Comparison of ENCODE assay signal across 18 cellular contexts in the genomic region with DNA sequence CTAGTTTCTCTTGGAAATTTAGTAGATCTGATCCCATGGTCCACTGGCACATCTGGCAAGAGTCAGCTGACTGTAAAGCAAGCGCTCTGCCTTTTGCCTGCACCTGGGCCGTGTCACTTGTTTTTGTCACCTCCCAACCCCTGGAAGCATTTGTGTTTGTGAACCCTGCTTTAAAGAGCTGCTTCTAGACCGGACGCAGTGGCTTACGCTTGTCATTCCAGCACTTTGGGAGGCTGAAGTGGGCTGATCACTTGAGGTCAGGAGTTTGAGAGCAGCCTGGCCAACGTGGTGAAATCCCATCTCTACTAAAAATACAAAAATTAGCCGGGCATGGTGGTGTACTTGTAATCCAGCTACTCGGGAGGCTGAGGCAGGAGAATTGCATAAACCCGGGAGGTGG. TPM values are rescaled to one million over a fixed set of nuclear protein-coding genes. Genes with fewer than 3 reads are reported as not detected.
DNase-seq lines count a peak whose midpoint lies in the region; ATAC-seq and TF ChIP-seq lines count a peak whose summit lies in the region.
"Had no signal": no experiment of that assay in that cellular context is flagged by ENCODE, and none has a peak within 500 bp of the region (broad histone marks: within the 10 kb centered on the region; RNA-seq: fewer than 3 reads in every experiment).

No MANE protein-coding gene starts in this region.

- peak overlapping the region; percentile 42 for H3K27ac Mint-ChIP-seq in activated T-helper 2 cell treated with anti-CD3 and anti-CD28 coated beads, Interferon-gamma antibody, Interleukin-2, Interleukin-4, amounts not matched to agents 10 μg/mL and 5 μg/mL and 100 μg/mL, durations not matched to agents 14 hours and 24 hours and 36 hours

- peak overlapping the region; percentile 15 for H3K56ac ChIP-seq in mesendoderm (ENCODE audit: low read length)

- H3K27me3 ChIP-seq in BLaER1, result no peaks in the 10 kb centered on the region
- no peaks in the 10 kb centered on the region for H3K27me3 ChIP-seq in DND-41 (ENCODE audit: insufficient read depth, low read length, poor library complexity)
- H3K27me3 ChIP-seq in mesendoderm (ENCODE audit: insufficient read depth, low read length, poor library complexity), result no peaks in the 10 kb centered on the region
- H3K27me3 ChIP-seq: BE2C, suprapubic skin had no signal

- no peaks in the 10 kb centered on the region for H3K27me3 Mint-ChIP-seq in activated T-helper 2 cell treated with anti-CD3 and anti-CD28 coated beads, Interferon-gamma antibody, Interleukin-2, Interleukin-4, amounts not matched to agents 10 μg/mL and 5 μg/mL and 100 μg/mL, durations not matched to agents 14 hours and 24 hours and 36 hours (ENCODE audit: low read depth)

- H4K20me1 ChIP-seq in BLaER1, result 0 out of 2 replicates have a peak, but pooled peaks cover 4% of the 10 kb centered on the region
- H4K20me1 ChIP-seq in DND-41 (ENCODE audit: insufficient read depth, low read length), result no peaks in the 10 kb centered on the region; the same call in 1 of the 2 replicates

- ATAC-seq in DND-41 (ENCODE audit: insufficient read depth, low read depth) (no peak), GM19397 (IDR thresholded peaks at IDR 0.05; ENCODE audit: unreplicated experiment) (no peak)
- ATAC-seq: mucosa of descending colon, Panc1 had no signal

- no peak overlapping the region for H2BK15ac ChIP-seq in mesendoderm (replicated peaks; ENCODE audit: low read depth)

- no peak overlapping the region for H4K8ac ChIP-seq in mesendoderm (ENCODE audit: low read depth, low read length)

- H3K27ac ChIP-seq in BLaER1 (no peak overlapping the region), DND-41 (ENCODE audit: low read length) (peak overlapping the region; percentile 87), mesendoderm (ENCODE audit: low read depth, low read length) (no peak overlapping the region)
- H3K27ac ChIP-seq: epithelial cell of prostate, suprapubic skin had no signal

- H3K18ac ChIP-seq in mesendoderm (ENCODE audit: low read length), result no peak overlapping the region

- H3K4me1 ChIP-seq in BLaER1, result peaks cover 15% of the 10 kb centered on the region
- H3K4me1 ChIP-seq in DND-41 (ENCODE audit: insufficient read depth, low read length), result peaks cover 28% of the 10 kb centered on the region
- no peaks in the 10 kb centered on the region for H3K4me1 ChIP-seq in mesendoderm (ENCODE audit: control insufficient read depth, low read depth, low read length)
- H3K4me1 ChIP-seq: BE2C, prostate gland had no signal

- DNase-seq in DND-41, result no peak
- no peak for DNase-seq in activated T-helper 2 cell treated with anti-CD3 and anti-CD28 coated beads, Interferon-gamma antibody, Interleukin-2, Interleukin-4, amounts not matched to agents 10 μg/mL and 5 μg/mL and 100 μg/mL, durations not matched to agents 14 hours and 24 hours and 36 hours (ENCODE audit: low spot score)
- no peak for DNase-seq in mesendoderm
- DNase-seq in NCI-H345 (lab: John Stamatoyannopoulos, UW), result no peak
- no peak for DNase-seq in AG20443 (ENCODE audit: low spot score)
- DNase-seq: activated CD4-positive, alpha-beta T cell treated with anti-CD3 and anti-CD28 coated beads for 1 hour; BE2C; KG1; mucosa of descending colon; NCI-H1694; NCI-H510A; SW 1271 had no signal

- WGBS in mesendoderm (ENCODE audit: extremely low coverage, insufficient coverage, low lambda C conversion rate), result no CpG with 5 or more reads among the region's 9 CpGs

- H3K9ac ChIP-seq in BLaER1 (no peak overlapping the region), DND-41 (ENCODE audit: low read depth, low read length) (peak overlapping the region; percentile 82), mesendoderm (ENCODE audit: low read length) (no peak overlapping the region)

- H2BK120ac ChIP-seq in mesendoderm (ENCODE audit: low read depth, low read length), result no peak overlapping the region

- H3K79me2 ChIP-seq in DND-41 (ENCODE audit: insufficient read depth, low read length) (peaks cover 23% of the 10 kb centered on the region), mesendoderm (ENCODE audit: control insufficient read depth, insufficient read depth, low read length) (no peaks in the 10 kb centered on the region)

- no peak overlapping the region for H2AK5ac ChIP-seq in mesendoderm (ENCODE audit: low read length)

- H3K4me2 ChIP-seq in BLaER1, result peak overlapping the region; percentile 89; the same call in 1 of the 2 replicates
- H3K4me2 ChIP-seq in DND-41 (ENCODE audit: insufficient read depth, low read length), result peak overlapping the region; percentile 76
- no peak overlapping the region for H3K4me2 ChIP-seq in mesendoderm (ENCODE audit: low read length)

- H4K5ac ChIP-seq in mesendoderm (ENCODE audit: low read length), result no peak overlapping the region

- no peaks in the 10 kb centered on the region for H3K79me1 ChIP-seq in mesendoderm (ENCODE audit: low read length)

- H3K9me3 ChIP-seq in BLaER1 (no peaks in the 10 kb centered on the region), DND-41 (ENCODE audit: insufficient read depth, low read length, severe bottlenecking) (no peaks in the 10 kb centered on the region)
- H3K9me3 ChIP-seq: BE2C, mucosa of descending colon, prostate gland, suprapubic skin had no signal

- no peak overlapping the region for H2BK5ac ChIP-seq in mesendoderm (ENCODE audit: low read length)

- no peak overlapping the region for H3K4ac ChIP-seq in mesendoderm (ENCODE audit: low read depth, low read length)

- H3K4me1 Mint-ChIP-seq in activated T-helper 2 cell treated with anti-CD3 and anti-CD28 coated beads, Interferon-gamma antibody, Interleukin-2, Interleukin-4, amounts not matched to agents 10 μg/mL and 5 μg/mL and 100 μg/mL, durations not matched to agents 14 hours and 24 hours and 36 hours (ENCODE audit: low read depth), result peaks cover 11% of the 10 kb centered on the region

- H3K23ac ChIP-seq in mesendoderm (ENCODE audit: low read length), result no peak overlapping the region

- TF ChIP-seq CTCF in DND-41 (IDR thresholded peaks at IDR 0.05; ENCODE audit: borderline replicate concordance, extremely low read depth, low read length, poor library complexity, severe bottlenecking), result no peak

- H3K4me3 ChIP-seq in BLaER1 (no peak overlapping the region), DND-41 (ENCODE audit: low read depth in 1 of 2, low read length in 2 of 2) (peak overlapping the region in 1 of 2 experiments; percentile 70; a peak in 2 of 4 replicates), mesendoderm (ENCODE audit: low read length) (no peak overlapping the region)
- H3K4me3 ChIP-seq: mucosa of descending colon, prostate gland had no signal

- H3K9me3 Mint-ChIP-seq in activated T-helper 2 cell treated with anti-CD3 and anti-CD28 coated beads, Interferon-gamma antibody, Interleukin-2, Interleukin-4, amounts not matched to agents 10 μg/mL and 5 μg/mL and 100 μg/mL, durations not matched to agents 14 hours and 24 hours and 36 hours, result no peaks in the 10 kb centered on the region

- H3K36me3 Mint-ChIP-seq in activated T-helper 2 cell treated with anti-CD3 and anti-CD28 coated beads, Interferon-gamma antibody, Interleukin-2, Interleukin-4, amounts not matched to agents 10 μg/mL and 5 μg/mL and 100 μg/mL, durations not matched to agents 14 hours and 24 hours and 36 hours (ENCODE audit: low read depth), result peaks cover 54% of the 10 kb centered on the region

- H3K36me3 ChIP-seq in BLaER1 (peaks cover 52% of the 10 kb centered on the region), DND-41 (ENCODE audit: insufficient read depth, low read length) (peaks cover 50% of the 10 kb centered on the region), mesendoderm (ENCODE audit: control insufficient read depth, insufficient read depth, low read length) (peaks cover 2% of the 10 kb centered on the region)

- peak overlapping the region; percentile 47 for H3K4me3 Mint-ChIP-seq in activated T-helper 2 cell treated with anti-CD3 and anti-CD28 coated beads, Interferon-gamma antibody, Interleukin-2, Interleukin-4, amounts not matched to agents 10 μg/mL and 5 μg/mL and 100 μg/mL, durations not matched to agents 14 hours and 24 hours and 36 hours (ENCODE audit: low read depth)

- intact Hi-C loops in activated T-helper 2 cell treated with anti-CD3 and anti-CD28 coated beads, Interferon-gamma antibody, Interleukin-2, Interleukin-4, amounts not matched to agents 10 μg/mL and 5 μg/mL and 100 μg/mL, durations not matched to agents 14 hours and 24 hours and 36 hours (cut with micrococcal nuclease), result no loop called here

- no peak overlapping the region for H2AFZ ChIP-seq in DND-41 (ENCODE audit: low read depth, low read length)

RNA-seq across cellular contexts. Expression of a gene that starts 2.1 kb away (rescaled TPM):
- 175 and 183 TPM in 2 replicates for total RNA-seq in activated T-helper 2 cell treated with anti-CD3 and anti-CD28 coated beads, Interferon-gamma antibody, Interleukin-2, Interleukin-4, amounts not matched to agents 10 μg/mL and 5 μg/mL and 100 μg/mL, durations not matched to agents 14 hours and 24 hours and 36 hours
- 158 TPM for polyA plus RNA-seq in mesendoderm (2013, experiment 1 of 2)
- 163 TPM for polyA plus RNA-seq in mesendoderm (2013, experiment 2 of 2)

RNA-seq across cellular contexts. Expression of a gene that starts 9.2 kb away (rescaled TPM):
- 33.0 and 35.9 TPM in 2 replicates for total RNA-seq in activated T-helper 2 cell treated with anti-CD3 and anti-CD28 coated beads, Interferon-gamma antibody, Interleukin-2, Interleukin-4, amounts not matched to agents 10 μg/mL and 5 μg/mL and 100 μg/mL, durations not matched to agents 14 hours and 24 hours and 36 hours
- polyA plus RNA-seq in mesendoderm (2013, experiment 1 of 2), result 30.2 TPM
- 31.0 TPM for polyA plus RNA-seq in mesendoderm (2013, experiment 2 of 2)

RNA-seq across cellular contexts. Expression of a gene that starts 12.3 kb away (rescaled TPM):
- total RNA-seq in activated T-helper 2 cell treated with anti-CD3 and anti-CD28 coated beads, Interferon-gamma antibody, Interleukin-2, Interleukin-4, amounts not matched to agents 10 μg/mL and 5 μg/mL and 100 μg/mL, durations not matched to agents 14 hours and 24 hours and 36 hours, result 1.6 and 1.9 TPM in 2 replicates
- polyA plus RNA-seq in mesendoderm (2013, experiment 1 of 2), result 0.53 TPM
- 0.67 TPM for polyA plus RNA-seq in mesendoderm (2013, experiment 2 of 2)

RNA-seq across cellular contexts. Expression of a gene that starts 29.5 kb away (rescaled TPM):
- 59.6 and 60.1 TPM in 2 replicates for total RNA-seq in activated T-helper 2 cell treated with anti-CD3 and anti-CD28 coated beads, Interferon-gamma antibody, Interleukin-2, Interleukin-4, amounts not matched to agents 10 μg/mL and 5 μg/mL and 100 μg/mL, durations not matched to agents 14 hours and 24 hours and 36 hours
- 64.7 TPM for polyA plus RNA-seq in mesendoderm (2013, experiment 1 of 2)
- 63.7 TPM for polyA plus RNA-seq in mesendoderm (2013, experiment 2 of 2)

RNA-seq across cellular contexts. Expression of a gene that starts 30.0 kb away (rescaled TPM):
- 0.11 TPM in 2 replicates for total RNA-seq in activated T-helper 2 cell treated with anti-CD3 and anti-CD28 coated beads, Interferon-gamma antibody, Interleukin-2, Interleukin-4, amounts not matched to agents 10 μg/mL and 5 μg/mL and 100 μg/mL, durations not matched to agents 14 hours and 24 hours and 36 hours
- not detected for polyA plus RNA-seq in mesendoderm (2013, experiment 1 of 2)
- polyA plus RNA-seq in mesendoderm (2013, experiment 2 of 2), result not detected
- total RNA-seq: mucosa of descending colon had no signal
